2 cellular contexts compared by ENCODE assay signal in the genomic region with DNA sequence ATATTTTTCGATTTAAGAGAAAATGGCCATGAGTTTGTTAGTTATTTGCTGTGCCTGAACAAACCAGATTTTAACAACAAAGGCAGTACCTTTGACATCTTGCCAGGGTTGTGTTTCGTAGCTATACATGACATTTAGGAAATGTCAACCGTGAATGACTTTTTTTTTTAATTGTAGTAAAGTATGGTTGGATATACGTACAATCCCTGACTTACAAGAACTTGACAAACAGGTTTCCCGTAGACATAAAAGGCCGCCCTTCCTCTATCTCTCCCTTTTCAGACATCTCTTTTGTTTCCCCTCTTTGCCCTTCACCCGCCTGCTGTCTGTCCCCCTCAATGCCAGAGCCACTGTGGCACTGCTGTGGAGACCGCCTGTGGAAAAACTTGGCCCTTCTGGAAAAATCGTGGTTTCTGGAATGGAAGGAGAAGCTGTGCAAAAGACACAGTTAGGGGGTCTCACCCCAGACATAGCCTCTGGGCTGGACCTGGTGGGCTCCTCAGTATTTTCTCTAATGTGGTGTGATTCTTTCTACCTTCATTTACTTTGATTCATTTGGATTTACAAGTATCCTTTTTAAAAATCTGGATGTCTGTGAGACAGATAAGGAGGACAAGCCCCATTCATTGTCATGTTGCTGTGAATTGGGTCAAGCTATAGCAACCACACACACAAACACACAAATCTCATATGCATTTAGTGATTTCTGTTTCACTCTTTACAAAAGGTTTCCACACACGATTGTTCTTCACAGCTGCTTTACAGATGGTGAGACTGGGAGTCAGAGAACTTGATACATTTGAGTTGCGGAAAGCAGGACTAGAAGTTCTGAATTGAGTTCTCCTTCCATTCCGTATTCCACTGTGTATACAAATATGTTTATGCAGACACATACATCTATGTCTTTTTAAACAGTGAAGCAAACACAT.
TF ChIP-seq lines count a peak whose summit lies in the region.

No MANE protein-coding gene starts in this region.

TF ChIP-seq in IMR-90, 13 proteins besides CTCF, POLR2A, EP300 and RAD21:
- TF ChIP-seq RFX5 (IDR thresholded peaks at IDR 0.05; ENCODE audit: low read depth, low read length), result no peak
- no peak for TF ChIP-seq MAZ (IDR thresholded peaks at IDR 0.05; ENCODE audit: borderline replicate concordance, low read depth, low read length)
- TF ChIP-seq MXI1 (IDR thresholded peaks at IDR 0.05; ENCODE audit: borderline replicate concordance, low read depth, low read length), result no peak
- no peak for TF ChIP-seq CEBPB (IDR thresholded peaks at IDR 0.05; ENCODE audit: low read depth, low read length)
- TF ChIP-seq, protein P1, sequence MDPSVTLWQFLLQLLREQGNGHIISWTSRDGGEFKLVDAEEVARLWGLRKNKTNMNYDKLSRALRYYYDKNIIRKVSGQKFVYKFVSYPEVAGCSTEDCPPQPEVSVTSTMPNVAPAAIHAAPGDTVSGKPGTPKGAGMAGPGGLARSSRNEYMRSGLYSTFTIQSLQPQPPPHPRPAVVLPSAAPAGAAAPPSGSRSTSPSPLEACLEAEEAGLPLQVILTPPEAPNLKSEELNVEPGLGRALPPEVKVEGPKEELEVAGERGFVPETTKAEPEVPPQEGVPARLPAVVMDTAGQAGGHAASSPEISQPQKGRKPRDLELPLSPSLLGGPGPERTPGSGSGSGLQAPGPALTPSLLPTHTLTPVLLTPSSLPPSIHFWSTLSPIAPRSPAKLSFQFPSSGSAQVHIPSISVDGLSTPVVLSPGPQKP (IDR thresholded peaks at IDR 0.05; ENCODE audit: borderline replicate concordance, low read depth, low read length), result no peak
- no peak for TF ChIP-seq BHLHE40 (IDR thresholded peaks at IDR 0.05; ENCODE audit: low read depth, low read length)
- no peak for TF ChIP-seq USF2 (IDR thresholded peaks at IDR 0.05; ENCODE audit: low read depth, low read length)
- TF ChIP-seq RCOR1 (IDR thresholded peaks at IDR 0.05; ENCODE audit: insufficient replicate concordance, low read length), result no peak
- TF ChIP-seq CHD1 (IDR thresholded peaks at IDR 0.05; ENCODE audit: low read depth, low read length), result no peak

TF ChIP-seq in GM12878, 131 proteins besides CTCF, POLR2A, EP300 and RAD21:
- TF ChIP-seq SMARCA5 (IDR thresholded peaks at IDR 0.05) (no peak), ATF7 (IDR thresholded peaks at IDR 0.05; ENCODE audit: low read depth) (no peak), NR2F1 (conservative IDR thresholded peaks at IDR 0.05) (no peak)
